18 cellular contexts compared by ENCODE assay signal in genomic region chr17:2210726-2211125, GRCh38.
A peak's percentile ranks its signal among the peaks of the same experiment; 100 is the strongest.
DNase-seq lines count a peak whose midpoint lies in the region; ATAC-seq and TF ChIP-seq lines count a peak whose summit lies in the region.
"Had no signal": no experiment of that assay in that cellular context is flagged by ENCODE, and none has a peak within 500 bp of the region (broad histone marks: within the 10 kb centered on the region; RNA-seq: fewer than 3 reads in every experiment).

No MANE protein-coding gene starts in this region.

- H3K27ac ChIP-seq in CD4-positive, alpha-beta memory T cell (ENCODE audit: low read depth, low read length), result no peak overlapping the region
- H3K27ac ChIP-seq in naive thymus-derived CD4-positive, alpha-beta T cell (ENCODE audit: low read depth, low read length), result peak overlapping the region; percentile 16
- H3K27ac ChIP-seq in transverse colon, result peak overlapping the region in 3 of 4 donors; percentile 63 to 91 (median 90)
- H3K27ac ChIP-seq: BLaER1 had no signal

- DNase-seq in CD4-positive, alpha-beta memory T cell, result no peak
- no peak for DNase-seq in naive thymus-derived CD4-positive, alpha-beta T cell
- DNase-seq in transverse colon, result no peak
- no peak for DNase-seq in activated T-cell treated with anti-CD3 and anti-CD28 coated beads, Interleukin-2, amount 50 U/mL, for 24 hours
- DNase-seq in HFFc6, result no peak
- no peak for DNase-seq in NCI-H1105 (lab: John Stamatoyannopoulos, UW)
- DNase-seq: ACHN, Karpas-422, NCI-H1417, NCI-H1694 treated with DMSO at 0.1 percent for 48 hours, NCI-H446, NCI-H526, Peyer's patch had no signal

- no peaks in the 10 kb centered on the region for H4K20me1 ChIP-seq in Loucy (ENCODE audit: insufficient read depth, low read length, poor library complexity, severe bottlenecking)

- intact Hi-C loops in CD4-positive, alpha-beta memory T cell (cut with micrococcal nuclease), result no loop called here
- intact Hi-C loops in naive thymus-derived CD4-positive, alpha-beta T cell (cut with micrococcal nuclease), result no loop called here
- intact Hi-C loops in transverse colon (cut with DNase I; ENCODE audit: low total_unique reads), result no loop called here

- CTCF ChIA-PET in CD4-positive, alpha-beta memory T cell (lab: Charles Lee; ENCODE audit: partially characterized antibody), result interaction anchor here (0.7 to 1.2 kb wide), 3 partner anchors 19 to 55 kb away, joined by 3 to 5 read pairs (median 3); no protein-coding TSS in a partner anchor
- CTCF ChIA-PET in naive thymus-derived CD4-positive, alpha-beta T cell (lab: Charles Lee), result interaction anchor here (0.6 to 1.0 kb wide), 3 partner anchors 40 to 855 kb away, joined by 4 to 6 read pairs (median 4); no protein-coding TSS in a partner anchor

- H3F3A ChIP-seq in Loucy (ENCODE audit: low read depth), result peaks cover 7% of the 10 kb centered on the region

- H3K9me3 ChIP-seq in CD4-positive, alpha-beta memory T cell (ENCODE audit: control insufficient read depth in 1 of 2, low read length in 2 of 2), result no peaks in the 10 kb centered on the region
- no peaks in the 10 kb centered on the region for H3K9me3 ChIP-seq in Loucy (ENCODE audit: insufficient read depth, low read depth, low read length)
- no peaks in the 10 kb centered on the region for H3K9me3 ChIP-seq in naive thymus-derived CD4-positive, alpha-beta T cell (ENCODE audit: control insufficient read depth in 2 of 3, low read length in 3 of 3)
- H3K9me3 ChIP-seq in transverse colon, result no peaks in the 10 kb centered on the region
- H3K9me3 ChIP-seq: BLaER1, Peyer's patch had no signal

- in situ Hi-C loops in transverse colon (cut with MboI; ENCODE audit: low pct_ligation_motif_present in 1 of 4, low pct_unique_long_range_greater_than_20kb in 1 of 4, low sequenced_read_pairs in 3 of 4), result loop anchor here in 1 of 4 donors (5.0 kb wide), 1 partner anchor 33 kb away; no protein-coding TSS in a partner anchor

- H3K4me3 Mint-ChIP-seq in CD4-positive, alpha-beta memory T cell, result no peak overlapping the region
- peak overlapping the region in 1 of 10 donors; percentile 25 for H3K4me3 Mint-ChIP-seq in naive thymus-derived CD4-positive, alpha-beta T cell
- no peak overlapping the region for H3K4me3 Mint-ChIP-seq in activated T-cell treated with anti-CD3 and anti-CD28 coated beads, Interleukin-2, amount 50 U/mL, for 24 hours
- no peak overlapping the region for H3K4me3 Mint-ChIP-seq in HFFc6
- H3K4me3 Mint-ChIP-seq: IgD-negative memory B cell had no signal

- H3K27me3 Mint-ChIP-seq in CD4-positive, alpha-beta memory T cell, result no peaks in the 10 kb centered on the region
- H3K27me3 Mint-ChIP-seq in naive thymus-derived CD4-positive, alpha-beta T cell, result no peaks in the 10 kb centered on the region
- no peaks in the 10 kb centered on the region for H3K27me3 Mint-ChIP-seq in activated T-cell treated with anti-CD3 and anti-CD28 coated beads, Interleukin-2, amount 50 U/mL, for 24 hours
- no peaks in the 10 kb centered on the region for H3K27me3 Mint-ChIP-seq in HFFc6 (ENCODE audit: insufficient read depth)
- H3K27me3 Mint-ChIP-seq: IgD-negative memory B cell had no signal

- WGBS in transverse colon (ENCODE audit: low coverage in 1 of 2), 2 donors, result 88 to 90% methylated on average over 1 to 2 of the region's 2 CpGs

- no peak for TF ChIP-seq POLR2A in transverse colon (IDR thresholded peaks at IDR 0.05)

- no peak for TF ChIP-seq EP300 in transverse colon (IDR thresholded peaks at IDR 0.05; ENCODE audit: low read depth)

- no peak for ATAC-seq in naive thymus-derived CD4-positive, alpha-beta T cell
- ATAC-seq: HCT116, Right ventricle myocardium inferior had no signal

- H3K4me1 Mint-ChIP-seq in CD4-positive, alpha-beta memory T cell, result peaks cover 32 to 51% (median 39%) of the 10 kb centered on the region in 4 donors
- H3K4me1 Mint-ChIP-seq in naive thymus-derived CD4-positive, alpha-beta T cell, result peaks cover 34 to 64% (median 51%) of the 10 kb centered on the region in 7 donors
- peaks cover 44% of the 10 kb centered on the region for H3K4me1 Mint-ChIP-seq in activated T-cell treated with anti-CD3 and anti-CD28 coated beads, Interleukin-2, amount 50 U/mL, for 24 hours (ENCODE audit: low read depth)
- H3K4me1 Mint-ChIP-seq in HFFc6 (ENCODE audit: low read depth), result peaks cover 52% of the 10 kb centered on the region

- H3K9ac ChIP-seq in Loucy (ENCODE audit: low read depth, low read length, poor library complexity, severe bottlenecking), result no peak overlapping the region
- H3K9ac ChIP-seq: BLaER1 had no signal

- peaks cover 4 to 5% of the 10 kb centered on the region in 2 donors for H3K36me3 Mint-ChIP-seq in CD4-positive, alpha-beta memory T cell
- H3K36me3 Mint-ChIP-seq in naive thymus-derived CD4-positive, alpha-beta T cell, result peaks cover 0 to 20% (median 8%) of the 10 kb centered on the region in 5 donors
- peaks cover 19% of the 10 kb centered on the region for H3K36me3 Mint-ChIP-seq in activated T-cell treated with anti-CD3 and anti-CD28 coated beads, Interleukin-2, amount 50 U/mL, for 24 hours (ENCODE audit: low read depth)
- H3K36me3 Mint-ChIP-seq in HFFc6 (ENCODE audit: low read depth), result peaks cover 11% of the 10 kb centered on the region

- peak overlapping the region in 5 of 7 donors; percentile 15 to 75 (median 46) for H3K27ac Mint-ChIP-seq in CD4-positive, alpha-beta memory T cell
- peak overlapping the region in 7 of 9 donors; percentile 4 to 87 (median 72) for H3K27ac Mint-ChIP-seq in naive thymus-derived CD4-positive, alpha-beta T cell
- H3K27ac Mint-ChIP-seq in activated T-cell treated with anti-CD3 and anti-CD28 coated beads, Interleukin-2, amount 50 U/mL, for 24 hours, result no peak overlapping the region
- no peak overlapping the region; the same call in 1 of the 2 replicates for H3K27ac Mint-ChIP-seq in HFFc6

- H3K27me3 ChIP-seq in CD4-positive, alpha-beta memory T cell (ENCODE audit: insufficient read depth, low read length), result no peaks in the 10 kb centered on the region
- H3K27me3 ChIP-seq in Loucy (ENCODE audit: insufficient read depth, low read length, poor library complexity, severe bottlenecking) (no peaks in the 10 kb centered on the region), transverse colon (no peaks in the 10 kb centered on the region)
- no peaks in the 10 kb centered on the region for H3K27me3 ChIP-seq in naive thymus-derived CD4-positive, alpha-beta T cell (ENCODE audit: control insufficient read depth in 2 of 2, insufficient read depth in 2 of 2, low read length in 2 of 2)
- H3K27me3 ChIP-seq: BLaER1, Peyer's patch had no signal

- H2AFZ ChIP-seq in Loucy (ENCODE audit: low read length), result no peak overlapping the region

- TF ChIP-seq CTCF in Loucy (conservative IDR thresholded peaks at IDR 0.05; ENCODE audit: low read length), result no peak
- TF ChIP-seq CTCF in transverse colon (IDR thresholded peaks at IDR 0.05), result no peak
- TF ChIP-seq CTCF in HFFc6 (IDR thresholded peaks at IDR 0.05), result no peak

- no peaks in the 10 kb centered on the region for H3K36me3 ChIP-seq in CD4-positive, alpha-beta memory T cell (ENCODE audit: insufficient read depth, low read length)
- H3K36me3 ChIP-seq in Loucy (ENCODE audit: insufficient read depth, low read length) (peaks cover 44% of the 10 kb centered on the region; the same call in 1 of the 2 replicates), transverse colon (no peaks in the 10 kb centered on the region)
- H3K36me3 ChIP-seq in naive thymus-derived CD4-positive, alpha-beta T cell (ENCODE audit: control insufficient read depth in 2 of 3, insufficient read depth in 3 of 3, low read length in 3 of 3), result no peaks in the 10 kb centered on the region
- H3K36me3 ChIP-seq: Peyer's patch had no signal

- H3K4me2 ChIP-seq in Loucy (ENCODE audit: low read depth, low read length, poor library complexity, severe bottlenecking), result peak overlapping the region; percentile 15
- H3K4me2 ChIP-seq: BLaER1 had no signal

- no peak overlapping the region for H3K4me3 ChIP-seq in CD4-positive, alpha-beta memory T cell (ENCODE audit: low read length in 2 of 2)
- H3K4me3 ChIP-seq in Loucy (ENCODE audit: low read length, poor library complexity, severe bottlenecking) (no peak overlapping the region), transverse colon (no peak overlapping the region)
- H3K4me3 ChIP-seq in naive thymus-derived CD4-positive, alpha-beta T cell (ENCODE audit: low read length), result no peak overlapping the region
- H3K4me3 ChIP-seq: BLaER1, Peyer's patch had no signal

- H3K4me1 ChIP-seq in CD4-positive, alpha-beta memory T cell (ENCODE audit: insufficient read depth, low read length), result peaks cover 42% of the 10 kb centered on the region
- H3K4me1 ChIP-seq in Loucy (ENCODE audit: insufficient read depth, low read length, poor library complexity, severe bottlenecking) (peaks cover 64% of the 10 kb centered on the region), transverse colon (peaks cover 13 to 40% (median 30%) of the 10 kb centered on the region in 4 donors)
- peaks cover 23 to 47% of the 10 kb centered on the region in 2 donors for H3K4me1 ChIP-seq in naive thymus-derived CD4-positive, alpha-beta T cell (ENCODE audit: control insufficient read depth in 2 of 2, insufficient read depth in 2 of 2, low read length in 2 of 2)

- H3K79me2 ChIP-seq in Loucy (ENCODE audit: insufficient read depth, low read length), result peaks cover 85% of the 10 kb centered on the region

- POLR2A ChIA-PET in CD4-positive, alpha-beta memory T cell (lab: Charles Lee; ENCODE audit: partially characterized antibody), result no interaction called here
- POLR2A ChIA-PET in naive thymus-derived CD4-positive, alpha-beta T cell (lab: Charles Lee), result no interaction called here

- peaks cover 0 to 1% (median 0%) of the 10 kb centered on the region in 8 donors for H3K9me3 Mint-ChIP-seq in CD4-positive, alpha-beta memory T cell
- H3K9me3 Mint-ChIP-seq in naive thymus-derived CD4-positive, alpha-beta T cell, result no peaks in the 10 kb centered on the region
- no peaks in the 10 kb centered on the region for H3K9me3 Mint-ChIP-seq in activated T-cell treated with anti-CD3 and anti-CD28 coated beads, Interleukin-2, amount 50 U/mL, for 24 hours
- H3K9me3 Mint-ChIP-seq in HFFc6, result no peaks in the 10 kb centered on the region
- H3K9me3 Mint-ChIP-seq: IgD-negative memory B cell had no signal

- no peaks in the 10 kb centered on the region for H3K9me2 ChIP-seq in Loucy (replicated peaks; ENCODE audit: low read depth, low read length)

Comparison
In these comparisons a context has a peak if more than half of its experiments do, and no peak if none do; other contexts are left out.
1. H3K27ac Mint-ChIP-seq: peak in CD4-positive, alpha-beta memory T cell (5 of 7) and naive thymus-derived CD4-positive, alpha-beta T cell (7 of 9); none in activated T-cell treated with anti-CD3 and anti-CD28 coated beads, Interleukin-2, amount 50 U/mL, for 24 hours (single experiment) and HFFc6 (single experiment).